11 cellular contexts compared by ENCODE assay signal in genomic region chr11:110356769-110357671, GRCh38.
A peak's percentile ranks its signal among the peaks of the same experiment; 100 is the strongest.
DNase-seq lines count a peak whose midpoint lies in the region; ATAC-seq, FAIRE-seq and TF ChIP-seq lines count a peak whose summit lies in the region.
"Had no signal": no experiment of that assay in that cellular context is flagged by ENCODE, and none has a peak within 500 bp of the region (broad histone marks: within the 10 kb centered on the region; RNA-seq: fewer than 3 reads in every experiment).

No MANE protein-coding gene starts in this region.

- H3K36me3 ChIP-seq in GM12878 (ENCODE audit: control insufficient read depth in 2 of 2, insufficient read depth in 2 of 2, low read length in 1 of 2) (no peaks in the 10 kb centered on the region), mesenchymal stem cell (ENCODE audit: control insufficient read depth in 1 of 2, insufficient read depth in 2 of 2, low read depth in 1 of 2, low read length in 2 of 2) (no peaks in the 10 kb centered on the region)
- H3K36me3 ChIP-seq: lower lobe of right lung had no signal

- H3K18ac ChIP-seq in mesenchymal stem cell (ENCODE audit: low read depth in 1 of 2, low read length in 2 of 2), result no peak overlapping the region

- intact Hi-C loops in GM12878 (cut with micrococcal nuclease; ENCODE audit: unreplicated experiment), result no loop called here

- CTCF ChIA-PET in GM12878 (lab: Yijun Ruan, JAX), result interaction anchor here (1.0 to 1.5 kb wide), 2 partner anchors 9 to 11 kb away, joined by 4 to 5 read pairs; no protein-coding TSS in a partner anchor

- no peak overlapping the region for H2AK5ac ChIP-seq in mesenchymal stem cell (ENCODE audit: low read length, severe bottlenecking)

- no peaks in the 10 kb centered on the region for H3K27me3 ChIP-seq in GM12878 (replicated peaks in 1 of 2; ENCODE audit: control insufficient read depth in 2 of 2, insufficient read depth in 2 of 2, low read length in 1 of 2)
- peaks cover 0 to 4% of the 10 kb centered on the region in 2 experiments for H3K27me3 ChIP-seq in mesenchymal stem cell (ENCODE audit: control insufficient read depth in 1 of 2, insufficient read depth in 1 of 2, low read length in 2 of 2)

- H3K4me2 ChIP-seq in GM12878 (ENCODE audit: control insufficient read depth, insufficient read depth) (no peak overlapping the region), mesenchymal stem cell (ENCODE audit: low read length, poor library complexity, severe bottlenecking) (no peak overlapping the region)

- H3K23ac ChIP-seq in mesenchymal stem cell (ENCODE audit: low read length in 2 of 2), result no peak overlapping the region

- ATAC-seq in GM12878, result peak; percentile 64
- no peak for ATAC-seq in GM19395 (IDR thresholded peaks at IDR 0.05; ENCODE audit: unreplicated experiment)
- ATAC-seq in HG03097 (IDR thresholded peaks at IDR 0.05; ENCODE audit: low FRiP score, unreplicated experiment), result no peak

- H3K79me1 ChIP-seq in mesenchymal stem cell (replicated peaks; ENCODE audit: low read length, poor library complexity, severe bottlenecking), result no peaks in the 10 kb centered on the region

- no peak overlapping the region for H3K4ac ChIP-seq in mesenchymal stem cell (ENCODE audit: low read depth in 1 of 2, low read length in 2 of 2)

- no peak overlapping the region; the same call in 1 of the 2 replicates for H2AFZ ChIP-seq in GM12878 (ENCODE audit: control insufficient read depth, low read depth, low read length)
- H2AFZ ChIP-seq in mesenchymal stem cell (ENCODE audit: low read depth, low read length), result no peak overlapping the region

- BruUV-seq in GM12878 (replicated peaks; lab: Mats Ljungman, UMichigan), result no TSS peak

- FAIRE-seq in GM12878 (lab: Jason Lieb, UNC), result no peak

- no peak for TF ChIP-seq CTCF in GM12878 (IDR thresholded peaks at IDR 0.05 in 2 of 3, conservative IDR thresholded peaks at IDR 0.05 in 1 of 3; ENCODE audit: control insufficient read depth in 2 of 3, extremely low read depth in 1 of 3, insufficient read depth in 1 of 3, low read depth in 3 of 3, low read length in 3 of 3)

- SMC1A ChIA-PET in GM12878 (lab: Charles Lee; ENCODE audit: uncharacterized antibody, unreplicated experiment), result interaction anchor here (0.6 to 1.7 kb wide), 8 partner anchors 8 to 156 kb away, joined by 3 to 7 read pairs (median 3); no protein-coding TSS in a partner anchor

- DNase-seq in COLO829 (ENCODE audit: low spot score) (peak; percentile 68), HS-27A (ENCODE audit: low read depth) (peak; percentile 14), GM12878 (ENCODE audit: low read depth, low spot score) (no peak), mesenchymal stem cell (peak; percentile 57), OCI-M2 (lab: John Stamatoyannopoulos, UW; ENCODE audit: unreplicated experiment) (no peak), NCI-H345 treated with DMSO at 0.1 percent for 48 hours (lab: John Stamatoyannopoulos, UW; ENCODE audit: unreplicated experiment) (no peak)
- DNase-seq: DMS79, lower lobe of right lung, SHP77 treated with DMSO at 0.1 percent for 48 hours had no signal

- 0 out of 2 replicates have a peak, but pooled peaks cover under 1% of the 10 kb centered on the region for H3K4me1 ChIP-seq in GM12878 (ENCODE audit: control insufficient read depth, insufficient read depth, low read length)
- peaks cover 3% of the 10 kb centered on the region for H3K4me1 ChIP-seq in mesenchymal stem cell (ENCODE audit: control insufficient read depth, insufficient read depth, low read depth, low read length)
- H3K4me1 ChIP-seq: lower lobe of right lung had no signal

- H2BK15ac ChIP-seq in mesenchymal stem cell (ENCODE audit: low read depth, poor library complexity, severe bottlenecking), result no peak overlapping the region

- no peak overlapping the region for H3K14ac ChIP-seq in mesenchymal stem cell (ENCODE audit: low read length in 2 of 2)

- H3K9me3 ChIP-seq in GM12878 (replicated peaks; ENCODE audit: control insufficient read depth, insufficient read depth, low read length) (no peaks in the 10 kb centered on the region; the same call in 2 of the 3 replicates), mesenchymal stem cell (ENCODE audit: control insufficient read depth, low read length) (no peaks in the 10 kb centered on the region)
- H3K9me3 ChIP-seq: lower lobe of right lung had no signal

- RAD21 ChIA-PET in GM12878 (lab: Charles Lee; ENCODE audit: unreplicated experiment), result no interaction called here

- H3K27ac ChIP-seq in GM12878 (ENCODE audit: control insufficient read depth, insufficient read depth), result no peak overlapping the region
- H3K27ac ChIP-seq in mesenchymal stem cell (ENCODE audit: low read length, poor library complexity, severe bottlenecking), result no peak overlapping the region
- H3K27ac ChIP-seq: lower lobe of right lung had no signal

- WGBS in GM12878 (ENCODE audit: insufficient coverage, insufficient replicate concordance, low lambda C conversion rate, missing lambda C conversion rate), result 78% methylated on average over 5 of the region's 5 CpGs
- WGBS in mesenchymal stem cell, result 0% methylated on average over 1 of the region's 5 CpGs

- POLR2A ChIA-PET in GM12878 (lab: Charles Lee), result interaction anchor here (0.6 to 0.7 kb wide), 2 partner anchors 12 to 51 kb away, joined by 3 to 4 read pairs; no protein-coding TSS in a partner anchor

- H2BK12ac ChIP-seq in mesenchymal stem cell (ENCODE audit: low read length in 2 of 2), result no peak overlapping the region

- H4K91ac ChIP-seq in mesenchymal stem cell (ENCODE audit: low read length), result no peak overlapping the region

- no peak overlapping the region for H2BK120ac ChIP-seq in mesenchymal stem cell (ENCODE audit: low read depth, low read length)

- no peak for TF ChIP-seq RAD21 in GM12878 (IDR thresholded peaks at IDR 0.05; ENCODE audit: insufficient read depth, low read depth, low read length)

- no peak overlapping the region for H3K4me3 ChIP-seq in GM12878
- no peak overlapping the region for H3K4me3 ChIP-seq in mesenchymal stem cell (ENCODE audit: insufficient read depth in 1 of 2, low read depth in 1 of 2, low read length in 2 of 2)
- H3K4me3 ChIP-seq: lower lobe of right lung had no signal

- no peak overlapping the region for H2BK5ac ChIP-seq in mesenchymal stem cell (ENCODE audit: low read depth, low read length, poor library complexity, severe bottlenecking)

- no peak for TF ChIP-seq POLR2A in GM12878 (IDR thresholded peaks at IDR 0.05; ENCODE audit: low read depth, low read length)

- H4K8ac ChIP-seq in mesenchymal stem cell (ENCODE audit: low read length), result no peak overlapping the region

- no peaks in the 10 kb centered on the region for H4K20me1 ChIP-seq in GM12878 (ENCODE audit: control insufficient read depth, insufficient read depth)

- in situ Hi-C loops in GM12878 (cut with MboI), result no loop called here

- no peak overlapping the region for H3K9ac ChIP-seq in GM12878 (ENCODE audit: control insufficient read depth, insufficient read depth, low read length)
- peak overlapping the region; percentile 16 for H3K9ac ChIP-seq in mesenchymal stem cell (ENCODE audit: low read length)

- no peak for TF ChIP-seq EP300 in GM12878 (IDR thresholded peaks at IDR 0.05; ENCODE audit: borderline replicate concordance in 1 of 2, control insufficient read depth in 1 of 2, low read depth in 2 of 2, low read length in 2 of 2)

- H3K79me2 ChIP-seq in GM12878 (ENCODE audit: control insufficient read depth, insufficient read depth, low read length), result no peaks in the 10 kb centered on the region

TF ChIP-seq in GM12878, 131 proteins besides CTCF, POLR2A, EP300 and RAD21:
- TF ChIP-seq NBN (IDR thresholded peaks at IDR 0.05) (no peak), MEF2A (IDR thresholded peaks at IDR 0.05; ENCODE audit: insufficient read depth, low read depth, low read length) (no peak), NRF1 (conservative IDR thresholded peaks at IDR 0.05; ENCODE audit: low read depth, low read length) (no peak), PBX3 (IDR thresholded peaks at IDR 0.05; ENCODE audit: insufficient replicate concordance, low read depth, low read length) (peak; percentile 44), CHD2 (IDR thresholded peaks at IDR 0.05; ENCODE audit: borderline replicate concordance, low read depth, low read length) (no peak), RELA (IDR thresholded peaks at IDR 0.05; ENCODE audit: borderline replicate concordance, partially characterized antibody) (no peak), BCL3 (IDR thresholded peaks at IDR 0.05; ENCODE audit: borderline replicate concordance, insufficient read depth, low read depth, low read length, poor library complexity, severe bottlenecking) (no peak), SPI1 (IDR thresholded peaks at IDR 0.05; ENCODE audit: borderline replicate concordance, insufficient read depth, low read depth, low read length) (no peak), CBFB (IDR thresholded peaks at IDR 0.05; ENCODE audit: low read depth) (no peak), HDAC2 (IDR thresholded peaks at IDR 0.05) (no peak), JUNB (IDR thresholded peaks at IDR 0.05) (peak; percentile 61)
TF ChIP-seq in GM12878: peak in this region for 2.

Comparison
In these comparisons a context has a peak if more than half of its experiments do, and no peak if none do; other contexts are left out.
1. DNase-seq: peak in COLO829 (single experiment), HS-27A (single experiment) and mesenchymal stem cell (single experiment); none in GM12878 (single experiment), OCI-M2 (single experiment) and NCI-H345 treated with DMSO at 0.1 percent for 48 hours (single experiment).